9 cellular contexts compared by ENCODE assay signal in the genomic region with DNA sequence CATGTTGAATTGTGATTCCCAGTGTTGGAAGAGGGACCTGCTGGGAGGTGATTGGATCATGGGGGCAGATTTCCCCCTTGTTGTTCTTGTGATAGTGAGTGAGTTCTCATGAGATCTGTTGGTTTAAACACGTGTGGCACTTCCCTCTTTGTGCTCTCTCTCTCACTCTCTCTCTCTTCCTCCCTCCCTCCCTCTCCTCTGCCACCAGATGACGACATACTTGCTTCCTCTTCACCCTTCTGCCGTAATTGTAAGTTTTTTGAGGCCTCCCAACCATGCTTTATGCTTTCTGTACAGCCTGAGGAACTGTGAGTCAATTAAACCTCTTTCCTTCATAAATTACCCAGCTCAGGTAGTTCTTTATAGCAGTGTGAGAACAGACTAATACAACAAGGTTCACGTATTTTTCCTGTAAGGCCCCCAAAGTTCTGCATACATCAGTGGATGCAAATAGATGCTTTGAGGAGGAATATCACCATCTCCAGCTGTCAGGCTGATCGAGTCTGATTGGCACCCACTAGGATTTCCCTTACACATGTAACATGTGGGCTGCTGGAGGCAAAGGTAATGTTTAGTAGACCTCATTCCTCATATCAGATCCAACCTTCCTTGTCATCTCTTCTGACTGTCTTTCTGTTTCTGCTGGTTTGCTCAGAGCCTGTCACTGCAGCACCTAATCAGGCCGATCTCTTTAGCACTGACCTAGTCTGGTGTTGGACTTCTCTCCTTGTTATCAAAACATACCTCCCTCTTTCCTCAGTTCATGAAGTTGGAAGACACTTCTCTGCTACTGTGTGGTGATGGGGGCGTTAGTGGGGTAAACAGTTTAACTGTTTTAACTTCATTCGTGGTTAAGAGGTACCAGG.
DNase-seq lines count a peak whose midpoint lies in the region; ATAC-seq and TF ChIP-seq lines count a peak whose summit lies in the region.
"Had no signal": no experiment of that assay in that cellular context is flagged by ENCODE, and none has a peak within 500 bp of the region (broad histone marks: within the 10 kb centered on the region; RNA-seq: fewer than 3 reads in every experiment).

No MANE protein-coding gene starts in this region.

- no peaks in the 10 kb centered on the region for H3K9me2 ChIP-seq in Loucy (replicated peaks; ENCODE audit: low read depth, low read length)

- no peak for TF ChIP-seq CTCF in Loucy (conservative IDR thresholded peaks at IDR 0.05; ENCODE audit: low read length)

- H3K36me3 ChIP-seq in Loucy (ENCODE audit: insufficient read depth, low read length), result no peaks in the 10 kb centered on the region

- H3K79me2 ChIP-seq in Loucy (ENCODE audit: insufficient read depth, low read length), result no peaks in the 10 kb centered on the region

- H3K4me2 ChIP-seq in Loucy (ENCODE audit: low read depth, low read length, poor library complexity, severe bottlenecking), result peak overlapping the region; percentile 68

- H3K4me3 Mint-ChIP-seq in T-helper 2 cell treated with Interferon-gamma antibody and Interleukin-4, amounts not matched to agents 5 μg/mL and 100 μg/mL, for 36 hours, result peak overlapping the region; percentile 16
- H3K4me3 Mint-ChIP-seq in activated naive CD8-positive, alpha-beta T cell treated with anti-CD3 and anti-CD28 coated beads, Interleukin-2, amount 50 U/mL, for 24 hours, result peak overlapping the region; percentile 61

- no peaks in the 10 kb centered on the region for H3K27me3 ChIP-seq in Loucy (ENCODE audit: insufficient read depth, low read length, poor library complexity, severe bottlenecking)

- H3K9me3 ChIP-seq in Loucy (ENCODE audit: insufficient read depth, low read depth, low read length), result no peaks in the 10 kb centered on the region

- H3K36me3 Mint-ChIP-seq in T-helper 2 cell treated with Interferon-gamma antibody and Interleukin-4, amounts not matched to agents 5 μg/mL and 100 μg/mL, for 36 hours (ENCODE audit: low read depth), result no peaks in the 10 kb centered on the region
- peaks cover 3% of the 10 kb centered on the region for H3K36me3 Mint-ChIP-seq in activated naive CD8-positive, alpha-beta T cell treated with anti-CD3 and anti-CD28 coated beads, Interleukin-2, amount 50 U/mL, for 24 hours (ENCODE audit: low read depth)

- peak overlapping the region; percentile 50 for H3K9ac ChIP-seq in Loucy (ENCODE audit: low read depth, low read length, poor library complexity, severe bottlenecking)

- peak overlapping the region; percentile 36 for H3K4me3 ChIP-seq in Loucy (ENCODE audit: low read length, poor library complexity, severe bottlenecking)

- DNase-seq in T-helper 2 cell treated with Interferon-gamma antibody and Interleukin-4, amounts not matched to agents 5 μg/mL and 100 μg/mL, for 36 hours (ENCODE audit: low spot score), result peak; percentile 48
- DNase-seq in activated naive CD8-positive, alpha-beta T cell treated with anti-CD3 and anti-CD28 coated beads, Interleukin-2, amount 50 U/mL, for 24 hours, result peak; percentile 32
- DNase-seq in stimulated activated CD4-positive, alpha-beta T cell treated with anti-CD3 and anti-CD28 coated beads, TNF-alpha, amount 100 ng/mL, for 1 hour (ENCODE audit: low read depth in 3 of 3, low spot score in 1 of 3), result peak in 2 of 3 donors; percentile 12 to 16
- DNase-seq in NCI-H1417 treated with DMSO at 0.1 percent for 48 hours (lab: John Stamatoyannopoulos, UW) (no peak), EL (no peak), SW 1271 (lab: John Stamatoyannopoulos, UW) (no peak)
- DNase-seq: NCI-H2171 had no signal

- H3F3A ChIP-seq in Loucy (ENCODE audit: low read depth), result no peaks in the 10 kb centered on the region

- no peaks in the 10 kb centered on the region for H3K27me3 Mint-ChIP-seq in T-helper 2 cell treated with Interferon-gamma antibody and Interleukin-4, amounts not matched to agents 5 μg/mL and 100 μg/mL, for 36 hours (ENCODE audit: low read depth)
- no peaks in the 10 kb centered on the region for H3K27me3 Mint-ChIP-seq in activated naive CD8-positive, alpha-beta T cell treated with anti-CD3 and anti-CD28 coated beads, Interleukin-2, amount 50 U/mL, for 24 hours

- H3K9me3 Mint-ChIP-seq in T-helper 2 cell treated with Interferon-gamma antibody and Interleukin-4, amounts not matched to agents 5 μg/mL and 100 μg/mL, for 36 hours, result peaks cover 5% of the 10 kb centered on the region
- peaks cover 9% of the 10 kb centered on the region for H3K9me3 Mint-ChIP-seq in activated naive CD8-positive, alpha-beta T cell treated with anti-CD3 and anti-CD28 coated beads, Interleukin-2, amount 50 U/mL, for 24 hours

- no peaks in the 10 kb centered on the region for H4K20me1 ChIP-seq in Loucy (ENCODE audit: insufficient read depth, low read length, poor library complexity, severe bottlenecking)

- H3K4me1 Mint-ChIP-seq in T-helper 2 cell treated with Interferon-gamma antibody and Interleukin-4, amounts not matched to agents 5 μg/mL and 100 μg/mL, for 36 hours (ENCODE audit: low read depth), result peaks cover 22% of the 10 kb centered on the region
- peaks cover 61% of the 10 kb centered on the region for H3K4me1 Mint-ChIP-seq in activated naive CD8-positive, alpha-beta T cell treated with anti-CD3 and anti-CD28 coated beads, Interleukin-2, amount 50 U/mL, for 24 hours

- ATAC-seq in activated naive CD8-positive, alpha-beta T cell treated with anti-CD3 and anti-CD28 coated beads, Interleukin-2, amount 50 U/mL, for 24 hours, result peak; percentile 31
- ATAC-seq in HG03159 (IDR thresholded peaks at IDR 0.05; ENCODE audit: unreplicated experiment), result no peak

- H3K27ac Mint-ChIP-seq in T-helper 2 cell treated with Interferon-gamma antibody and Interleukin-4, amounts not matched to agents 5 μg/mL and 100 μg/mL, for 36 hours, result peak overlapping the region; percentile 72
- H3K27ac Mint-ChIP-seq in activated naive CD8-positive, alpha-beta T cell treated with anti-CD3 and anti-CD28 coated beads, Interleukin-2, amount 50 U/mL, for 24 hours, result peak overlapping the region; percentile 98

- peak overlapping the region; percentile 88 for H2AFZ ChIP-seq in Loucy (ENCODE audit: low read length)

- H3K4me1 ChIP-seq in Loucy (ENCODE audit: insufficient read depth, low read length, poor library complexity, severe bottlenecking), result peaks cover 19% of the 10 kb centered on the region

Comparison
In these comparisons a context has a peak if more than half of its experiments do, and no peak if none do; other contexts are left out.
1. DNase-seq: peak in T-helper 2 cell treated with Interferon-gamma antibody and Interleukin-4, amounts not matched to agents 5 μg/mL and 100 μg/mL, for 36 hours (single experiment), activated naive CD8-positive, alpha-beta T cell treated with anti-CD3 and anti-CD28 coated beads, Interleukin-2, amount 50 U/mL, for 24 hours (single experiment) and stimulated activated CD4-positive, alpha-beta T cell treated with anti-CD3 and anti-CD28 coated beads, TNF-alpha, amount 100 ng/mL, for 1 hour (2 of 3); none in NCI-H1417 treated with DMSO at 0.1 percent for 48 hours (single experiment), EL (single experiment) and SW 1271 (0 of 2).